In genomic region chr11:133386262-133386661, GRCh38 we compare ENCODE assay signal across 2 cellular contexts.
A peak's percentile ranks its signal among the peaks of the same experiment; 100 is the strongest.
TF ChIP-seq lines count a peak whose summit lies in the region.

No MANE protein-coding gene starts in this region.

TF ChIP-seq in GM23338, 12 proteins besides CTCF, POLR2A, EP300 and RAD21:
- TF ChIP-seq ZNF331 (CRISPR knock-in tag; IDR thresholded peaks at IDR 0.05; ENCODE audit: low read depth) (no peak), ZNF462 (CRISPR knock-in tag; IDR thresholded peaks at IDR 0.05) (no peak), JUNB (IDR thresholded peaks at IDR 0.05; ENCODE audit: unreplicated experiment) (no peak), NANOG (IDR thresholded peaks at IDR 0.05; ENCODE audit: borderline replicate concordance) (no peak), STAT1 (IDR thresholded peaks at IDR 0.05; ENCODE audit: unreplicated experiment) (no peak)

TF ChIP-seq in GM12878, 131 proteins besides CTCF, POLR2A, EP300 and RAD21:
- TF ChIP-seq MTA2 (IDR thresholded peaks at IDR 0.05; ENCODE audit: low read depth) (peak; percentile 73; the same call in 1 of the 2 replicates), ZBED1 (IDR thresholded peaks at IDR 0.05; ENCODE audit: borderline replicate concordance) (no peak), SPI1 (IDR thresholded peaks at IDR 0.05; ENCODE audit: borderline replicate concordance, insufficient read depth, low read depth, low read length) (peak; percentile 81; the same call in 1 of the 2 replicates)
TF ChIP-seq in GM12878: peak in this region for 2.
